In genomic region chr11:68963779-68964178, GRCh38 we compare ENCODE assay signal across 1 cellular context.
TF ChIP-seq lines count a peak whose summit lies in the region.

No MANE protein-coding gene starts in this region.

TF ChIP-seq in HepG2, 621 proteins besides CTCF, POLR2A, EP300 and RAD21:
- TF ChIP-seq ZNF263 (CRISPR knock-in tag; IDR thresholded peaks at IDR 0.05) (no peak), SMAD1 (CRISPR knock-in tag; IDR thresholded peaks at IDR 0.05; ENCODE audit: borderline replicate concordance, low read depth) (no peak), ZBTB39 (CRISPR knock-in tag; IDR thresholded peaks at IDR 0.05) (no peak), ISL2 (CRISPR knock-in tag; IDR thresholded peaks at IDR 0.05) (no peak), ZNF761 (CRISPR knock-in tag; conservative IDR thresholded peaks at IDR 0.05) (no peak), TOE1 (CRISPR knock-in tag; IDR thresholded peaks at IDR 0.05) (no peak)
